In genomic region chr6:39357998-39358686, GRCh38 we compare ENCODE assay signal across 11 cellular contexts. TPM values are rescaled to one million over a fixed set of nuclear protein-coding genes. Genes with fewer than 3 reads are reported as not detected.
A peak's percentile ranks its signal among the peaks of the same experiment; 100 is the strongest.
DNase-seq lines count a peak whose midpoint lies in the region; ATAC-seq and TF ChIP-seq lines count a peak whose summit lies in the region.
"Had no signal": no experiment of that assay in that cellular context is flagged by ENCODE, and none has a peak within 500 bp of the region (broad histone marks: within the 10 kb centered on the region; RNA-seq: fewer than 3 reads in every experiment).

No MANE protein-coding gene starts in this region.

- ATAC-seq in HG03095 (IDR thresholded peaks at IDR 0.05; ENCODE audit: unreplicated experiment) (no peak), GM18505 (IDR thresholded peaks at IDR 0.05; ENCODE audit: unreplicated experiment) (no peak)

- no peaks in the 10 kb centered on the region for H3K9me3 Mint-ChIP-seq in Calu3 (ENCODE audit: low read depth, unreplicated experiment)
- H3K9me3 Mint-ChIP-seq in CD4-positive, alpha-beta memory T cell, result no peaks in the 10 kb centered on the region
- H3K9me3 Mint-ChIP-seq: central memory CD8-positive, alpha-beta T cell; IgD-negative memory B cell; memory B cell had no signal

- H3K27ac ChIP-seq in WERI-Rb-1, result no peak overlapping the region
- H3K27ac ChIP-seq in CD4-positive, alpha-beta memory T cell (ENCODE audit: low read depth, low read length), result no peak overlapping the region

- peaks cover 15% of the 10 kb centered on the region for H3K27me3 Mint-ChIP-seq in Calu3 (ENCODE audit: unreplicated experiment)
- peaks cover 6 to 10% of the 10 kb centered on the region in 2 donors for H3K27me3 Mint-ChIP-seq in CD4-positive, alpha-beta memory T cell

- BruUV-seq in Calu3 (replicated peaks; lab: Mats Ljungman, UMichigan), result no TSS peak

- TF ChIP-seq CTCF in Calu3 (IDR thresholded peaks at IDR 0.05; ENCODE audit: unreplicated experiment) (no peak), WERI-Rb-1 (IDR thresholded peaks at IDR 0.05; ENCODE audit: low read depth, low read length) (no peak)

- no peak for TF ChIP-seq POLR2A in GM18505 (IDR thresholded peaks at IDR 0.05; ENCODE audit: borderline replicate concordance, extremely low read depth, insufficient read depth, insufficient read length)

- no peaks in the 10 kb centered on the region for H3K36me3 Mint-ChIP-seq in Calu3 (ENCODE audit: insufficient read depth, unreplicated experiment)
- H3K36me3 Mint-ChIP-seq in CD4-positive, alpha-beta memory T cell, result no peaks in the 10 kb centered on the region
- H3K36me3 Mint-ChIP-seq: IgD-negative memory B cell, memory B cell had no signal

- peak; percentile 43 for DNase-seq in Calu3
- DNase-seq in NCI-H1092 treated with DMSO at 0.1 percent for 48 hours (lab: John Stamatoyannopoulos, UW), result peak; percentile 77
- peak; percentile 21 for DNase-seq in WERI-Rb-1
- peak; percentile 11 for DNase-seq in kidney glomerular epithelial cell (lab: John Stamatoyannopoulos, UW)
- no peak for DNase-seq in CD4-positive, alpha-beta memory T cell
- DNase-seq in putamen (ENCODE audit: low spot score), result no peak

- peaks cover 6% of the 10 kb centered on the region for H3K4me1 Mint-ChIP-seq in Calu3 (ENCODE audit: low read depth, unreplicated experiment)
- peaks cover 0 to 4% (median 2%) of the 10 kb centered on the region in 4 donors for H3K4me1 Mint-ChIP-seq in CD4-positive, alpha-beta memory T cell

- no peaks in the 10 kb centered on the region for H3K9me3 ChIP-seq in WERI-Rb-1 (ENCODE audit: severe bottlenecking)
- H3K9me3 ChIP-seq in CD4-positive, alpha-beta memory T cell (ENCODE audit: control insufficient read depth in 1 of 2, low read length in 2 of 2), result no peaks in the 10 kb centered on the region

- POLR2A ChIA-PET in CD4-positive, alpha-beta memory T cell (lab: Charles Lee; ENCODE audit: partially characterized antibody), result no interaction called here

- no peak overlapping the region for H3K27ac Mint-ChIP-seq in Calu3 (ENCODE audit: unreplicated experiment)
- no peak overlapping the region for H3K27ac Mint-ChIP-seq in CD4-positive, alpha-beta memory T cell
- H3K27ac Mint-ChIP-seq: IgD-negative memory B cell, memory B cell had no signal

- no peaks in the 10 kb centered on the region for H3K27me3 ChIP-seq in WERI-Rb-1 (ENCODE audit: insufficient read depth, low read depth, severe bottlenecking)
- H3K27me3 ChIP-seq in CD4-positive, alpha-beta memory T cell (ENCODE audit: insufficient read depth, low read length), result no peaks in the 10 kb centered on the region

- H3K4me3 ChIP-seq in WERI-Rb-1 (ENCODE audit: low read depth, low read length), result no peak overlapping the region
- no peak overlapping the region for H3K4me3 ChIP-seq in CD4-positive, alpha-beta memory T cell (ENCODE audit: low read length in 2 of 2)

- H3K36me3 ChIP-seq in WERI-Rb-1, result no peaks in the 10 kb centered on the region
- H3K36me3 ChIP-seq in CD4-positive, alpha-beta memory T cell (ENCODE audit: insufficient read depth, low read length), result no peaks in the 10 kb centered on the region

- intact Hi-C loops in Calu3 (cut with micrococcal nuclease; ENCODE audit: unreplicated experiment), result no loop called here
- intact Hi-C loops in CD4-positive, alpha-beta memory T cell (cut with micrococcal nuclease), result no loop called here

- CTCF ChIA-PET in Calu3 (lab: Charles Lee), result no interaction called here
- CTCF ChIA-PET in CD4-positive, alpha-beta memory T cell (lab: Charles Lee; ENCODE audit: partially characterized antibody), result interaction anchor here (1.3 to 1.8 kb wide), 3 partner anchors 10 to 18 kb away, joined by 3 to 5 read pairs (median 4); no protein-coding TSS in a partner anchor

- no peak overlapping the region for H3K4me3 Mint-ChIP-seq in Calu3 (ENCODE audit: low read depth, unreplicated experiment)
- H3K4me3 Mint-ChIP-seq in CD4-positive, alpha-beta memory T cell, result no peak overlapping the region
- H3K4me3 Mint-ChIP-seq: central memory CD8-positive, alpha-beta T cell; IgD-negative memory B cell; memory B cell had no signal

- H3K4me1 ChIP-seq in CD4-positive, alpha-beta memory T cell (ENCODE audit: insufficient read depth, low read length), result no peaks in the 10 kb centered on the region

RNA-seq across cellular contexts. Expression of gene KCNK16, which starts 35.6 kb away (rescaled TPM):
- total RNA-seq in Calu3 (2022), result not detected in 2 replicates
- total RNA-seq in CD4-positive, alpha-beta memory T cell, result not detected
- not detected for polyA plus RNA-seq in CD4-positive, alpha-beta memory T cell
- polyA plus RNA-seq: IgD-negative memory B cell had no signal

RNA-seq across cellular contexts. Expression of gene KCNK17, which starts 43.9 kb away (rescaled TPM):
- not detected in 2 replicates for total RNA-seq in Calu3 (2022)
- total RNA-seq in CD4-positive, alpha-beta memory T cell, result not detected
- not detected for polyA plus RNA-seq in CD4-positive, alpha-beta memory T cell
- polyA plus RNA-seq: IgD-negative memory B cell had no signal

Comparison
In these comparisons a context has a peak if more than half of its experiments do, and no peak if none do; other contexts are left out.
1. DNase-seq: peak in Calu3 (single experiment), NCI-H1092 treated with DMSO at 0.1 percent for 48 hours (single experiment), WERI-Rb-1 (single experiment) and kidney glomerular epithelial cell (single experiment); none in CD4-positive, alpha-beta memory T cell (0 of 5) and putamen (single experiment).